In genomic region chrX:105816517-105816916, GRCh38 we compare ENCODE assay signal across 12 cellular contexts. TPM values are rescaled to one million over a fixed set of nuclear protein-coding genes. Genes with fewer than 3 reads are reported as not detected.
"Had no signal": no experiment of that assay in that cellular context is flagged by ENCODE, and none has a peak within 500 bp of the region (broad histone marks: within the 10 kb centered on the region; RNA-seq: fewer than 3 reads in every experiment).

No MANE protein-coding gene starts in this region.

- DNase-seq: H9, HCEC 1CT, Karpas-422, KBM-7 had no signal

- H3K9ac ChIP-seq: KMS-11 had no signal

- H3K4me2 ChIP-seq: GM23338, KMS-11 had no signal

- H3K27ac ChIP-seq: KMS-11 had no signal

- H2AFZ ChIP-seq: GM23338 had no signal

- ATAC-seq: GM23338, HepG2 had no signal

- FAIRE-seq: H1, H54, HepG2 had no signal

- H3K4me3 ChIP-seq: GM23338 had no signal

RNA-seq across cellular contexts. Expression of gene NRK, which starts 5.8 kb away (rescaled TPM):
- total RNA-seq: HepG2, HT-29, LHCN-M2 had no signal
- polyA plus RNA-seq: HepG2, IgD-negative memory B cell had no signal
